ENCODE assay signal across 21 cellular contexts in genomic region chr22:25655536-25655935, GRCh38.
"Had no signal": no experiment of that assay in that cellular context is flagged by ENCODE, and none has a peak within 500 bp of the region (broad histone marks: within the 10 kb centered on the region; RNA-seq: fewer than 3 reads in every experiment).

No MANE protein-coding gene starts in this region.

- H3K4me3 Mint-ChIP-seq: activated CD4-positive, alpha-beta T cell treated with anti-CD3 and anti-CD28 coated beads for 36 hours; activated CD8-positive, alpha-beta T cell treated with anti-CD3 and anti-CD28 coated beads for 36 hours; activated naive CD8-positive, alpha-beta T cell; naive thymus-derived CD4-positive, alpha-beta T cell; neural progenitor cell; stimulated activated naive CD8-positive, alpha-beta T cell treated with anti-CD3 and anti-CD28 coated beads, Interleukin-15, amount 100 ng/mL, for 72 hours had no signal

- H3K27ac Mint-ChIP-seq: activated CD4-positive, alpha-beta T cell treated with anti-CD3 and anti-CD28 coated beads for 36 hours; activated CD8-positive, alpha-beta T cell treated with anti-CD3 and anti-CD28 coated beads for 36 hours; activated naive CD8-positive, alpha-beta T cell; naive thymus-derived CD4-positive, alpha-beta T cell; neural progenitor cell; progenitor cell of endocrine pancreas; stimulated activated naive CD8-positive, alpha-beta T cell treated with anti-CD3 and anti-CD28 coated beads, Interleukin-15, amount 100 ng/mL, for 72 hours had no signal

- DNase-seq: activated CD4-positive, alpha-beta T cell treated with anti-CD3 and anti-CD28 coated beads for 36 hours; activated CD8-positive, alpha-beta T cell treated with anti-CD3 and anti-CD28 coated beads for 36 hours; activated T-cell treated with anti-CD3 and anti-CD28 coated beads, Interleukin-2, amount 50 U/mL, for 48 hours; dermis blood vessel endothelial cell; effector memory CD4-positive, alpha-beta T cell; mesendoderm; naive thymus-derived CD4-positive, alpha-beta T cell; stimulated activated CD4-positive, alpha-beta T cell treated with anti-CD3 and anti-CD28 coated beads, Interleukin-12 subunit alpha, Interleukin-12 subunit beta, amount 100 ng/mL, for 4 hours; stimulated activated CD4-positive, alpha-beta T cell treated with anti-CD3 and anti-CD28 coated beads, Interleukin-1b, Interleukin-23, amount 100 ng/mL, for 48 hours; stimulated activated naive CD8-positive, alpha-beta T cell treated with anti-CD3 and anti-CD28 coated beads, Interleukin-15, amount 100 ng/mL, for 72 hours; transverse colon; WERI-Rb-1 had no signal

- H3K27me3 Mint-ChIP-seq: activated CD4-positive, alpha-beta T cell treated with anti-CD3 and anti-CD28 coated beads for 36 hours; activated CD8-positive, alpha-beta T cell treated with anti-CD3 and anti-CD28 coated beads for 36 hours; activated naive CD8-positive, alpha-beta T cell; progenitor cell of endocrine pancreas; stimulated activated naive CD8-positive, alpha-beta T cell treated with anti-CD3 and anti-CD28 coated beads, Interleukin-15, amount 100 ng/mL, for 72 hours had no signal

- H3K4me1 ChIP-seq: neural progenitor cell, vagina had no signal

- H3K4me1 Mint-ChIP-seq: activated CD4-positive, alpha-beta T cell treated with anti-CD3 and anti-CD28 coated beads for 36 hours; neural progenitor cell had no signal

- H3K4me3 ChIP-seq: cardiac muscle cell, esophagus muscularis mucosa, gastroesophageal sphincter, neural progenitor cell, suprapubic skin, transverse colon, vagina had no signal

- H3K27ac ChIP-seq: cardiac muscle cell, esophagus muscularis mucosa, gastroesophageal sphincter, neural progenitor cell, suprapubic skin, transverse colon, vagina, WERI-Rb-1 had no signal

- H3K9ac ChIP-seq: neural progenitor cell had no signal

- ATAC-seq: activated CD4-positive, alpha-beta T cell treated with anti-CD3 and anti-CD28 coated beads for 36 hours; activated CD8-positive, alpha-beta T cell treated with anti-CD3 and anti-CD28 coated beads for 36 hours; gastroesophageal sphincter; naive thymus-derived CD4-positive, alpha-beta T cell; stimulated activated naive CD8-positive, alpha-beta T cell treated with anti-CD3 and anti-CD28 coated beads, Interleukin-15, amount 100 ng/mL, for 72 hours had no signal

- H2AFZ ChIP-seq: neural progenitor cell had no signal

- FAIRE-seq: endothelial cell of umbilical vein had no signal

- H3K36me3 Mint-ChIP-seq: activated naive CD8-positive, alpha-beta T cell had no signal

- H3K9me3 Mint-ChIP-seq: activated CD8-positive, alpha-beta T cell treated with anti-CD3 and anti-CD28 coated beads for 36 hours; neural progenitor cell; stimulated activated naive CD8-positive, alpha-beta T cell treated with anti-CD3 and anti-CD28 coated beads, Interleukin-15, amount 100 ng/mL, for 72 hours had no signal

- H3K27me3 ChIP-seq: cardiac muscle cell, esophagus muscularis mucosa, gastroesophageal sphincter, neural progenitor cell, suprapubic skin, transverse colon, vagina had no signal

- H3K4me2 ChIP-seq: neural progenitor cell had no signal
